ENCODE assay signal across 8 cellular contexts in the genomic region with DNA sequence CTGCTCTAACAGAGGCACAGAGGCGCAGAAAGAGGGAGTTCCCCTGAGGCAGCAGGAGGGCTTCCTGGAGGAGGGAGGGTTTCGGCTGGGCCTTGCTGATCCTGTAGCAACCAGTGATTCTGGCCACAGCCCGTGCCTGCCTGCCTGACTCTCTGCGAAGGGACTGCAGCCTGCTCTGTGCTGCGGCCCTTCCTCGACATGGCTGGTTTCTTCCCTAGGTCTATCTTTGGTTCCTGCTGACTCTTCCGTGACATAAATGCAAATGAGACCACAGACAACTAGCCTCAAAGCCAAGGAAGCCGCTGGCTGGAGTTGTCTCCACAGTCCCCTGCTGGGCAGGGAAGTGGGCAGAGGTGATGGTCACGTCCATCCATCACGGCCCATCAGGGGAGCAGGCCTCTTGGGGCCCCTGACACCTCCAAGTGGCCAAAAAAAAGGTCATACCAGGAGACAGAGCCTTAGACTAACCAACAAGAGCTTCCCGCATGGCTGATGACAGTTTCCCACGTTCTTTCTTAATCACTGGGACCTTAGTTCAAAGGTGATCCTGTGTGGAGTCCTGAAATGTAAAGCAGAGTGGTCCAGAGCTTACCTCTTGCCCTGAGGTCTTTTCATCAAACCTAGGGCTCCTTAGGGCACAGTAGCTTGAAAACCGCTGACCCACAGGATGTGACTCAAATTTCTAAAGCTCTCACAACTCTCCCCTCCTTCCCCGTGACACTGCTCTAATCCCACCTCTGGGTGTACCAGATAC. TPM values are rescaled to one million over a fixed set of nuclear protein-coding genes. Genes with fewer than 3 reads are reported as not detected.
DNase-seq lines count a peak whose midpoint lies in the region; ATAC-seq and TF ChIP-seq lines count a peak whose summit lies in the region.

No MANE protein-coding gene starts in this region.

- no peaks in the 10 kb centered on the region for H3K36me3 Mint-ChIP-seq in activated naive CD4-positive, alpha-beta T cell treated with anti-CD3 and anti-CD28 coated beads, Interleukin-2, amount 10 ng/mL, durations not matched to agents 7 days and 5 days
- peaks cover 3% of the 10 kb centered on the region for H3K36me3 Mint-ChIP-seq in Calu3 (ENCODE audit: insufficient read depth, unreplicated experiment)

- no TSS peak for BruUV-seq in Calu3 (replicated peaks; lab: Mats Ljungman, UMichigan)

- H3K27me3 Mint-ChIP-seq in activated naive CD4-positive, alpha-beta T cell treated with anti-CD3 and anti-CD28 coated beads, Interleukin-2, amount 10 ng/mL, durations not matched to agents 7 days and 5 days, result no peaks in the 10 kb centered on the region
- no peaks in the 10 kb centered on the region for H3K27me3 Mint-ChIP-seq in Calu3 (ENCODE audit: unreplicated experiment)

- H3K9me3 Mint-ChIP-seq in activated naive CD4-positive, alpha-beta T cell treated with anti-CD3 and anti-CD28 coated beads, Interleukin-2, amount 10 ng/mL, durations not matched to agents 7 days and 5 days, result no peaks in the 10 kb centered on the region
- H3K9me3 Mint-ChIP-seq in Calu3 (ENCODE audit: low read depth, unreplicated experiment), result no peaks in the 10 kb centered on the region

- H3K4me3 ChIP-seq in epithelial cell of esophagus (ENCODE audit: low read length) (no peak overlapping the region), sigmoid colon (no peak overlapping the region)

- peaks cover 0 to 65% (median 45%) of the 10 kb centered on the region in 4 donors for H3K4me1 ChIP-seq in sigmoid colon

- H3K27ac ChIP-seq in RWPE1 (peak overlapping the region; percentile 22; the same call in 1 of the 2 replicates), sigmoid colon (peak overlapping the region; percentile 65 to 69 (median 68))

- no peaks in the 10 kb centered on the region for H3K36me3 ChIP-seq in sigmoid colon

- no peaks in the 10 kb centered on the region for H3K27me3 ChIP-seq in sigmoid colon

- peak; percentile 87 for ATAC-seq in HG02973 (IDR thresholded peaks at IDR 0.05; ENCODE audit: unreplicated experiment)

- 68 to 79% methylated on average over 14 of the region's 14 CpGs for WGBS in sigmoid colon, 2 donors

- TF ChIP-seq CTCF in RWPE1 (conservative IDR thresholded peaks at IDR 0.05; ENCODE audit: low read depth), result no peak
- no peak for TF ChIP-seq CTCF in epithelial cell of esophagus (IDR thresholded peaks at IDR 0.05; ENCODE audit: insufficient read depth, low read depth, low read length, missing control alignments)
- TF ChIP-seq CTCF in sigmoid colon (IDR thresholded peaks at IDR 0.05), result no peak
- TF ChIP-seq CTCF in Calu3 (IDR thresholded peaks at IDR 0.05; ENCODE audit: unreplicated experiment), result no peak

- intact Hi-C loops in sigmoid colon (cut with DNase I) (no loop called here), Calu3 (cut with micrococcal nuclease; ENCODE audit: unreplicated experiment) (no loop called here)

- H3K27ac Mint-ChIP-seq in activated naive CD4-positive, alpha-beta T cell treated with anti-CD3 and anti-CD28 coated beads, Interleukin-2, amount 10 ng/mL, durations not matched to agents 7 days and 5 days, result no peak overlapping the region
- no peak overlapping the region for H3K27ac Mint-ChIP-seq in Calu3 (ENCODE audit: unreplicated experiment)

- H3K4me3 Mint-ChIP-seq in activated naive CD4-positive, alpha-beta T cell treated with anti-CD3 and anti-CD28 coated beads, Interleukin-2, amount 10 ng/mL, durations not matched to agents 7 days and 5 days, result no peak overlapping the region
- H3K4me3 Mint-ChIP-seq in Calu3 (ENCODE audit: low read depth, unreplicated experiment), result no peak overlapping the region

- POLR2A ChIA-PET in RWPE1 (lab: Yijun Ruan, JAX; ENCODE audit: low non-redundant PET), result no interaction called here

- no peak for TF ChIP-seq EP300 in sigmoid colon (IDR thresholded peaks at IDR 0.05)

- H3K4me1 Mint-ChIP-seq in activated naive CD4-positive, alpha-beta T cell treated with anti-CD3 and anti-CD28 coated beads, Interleukin-2, amount 10 ng/mL, durations not matched to agents 7 days and 5 days, result no peaks in the 10 kb centered on the region
- H3K4me1 Mint-ChIP-seq in Calu3 (ENCODE audit: low read depth, unreplicated experiment), result peaks cover 56% of the 10 kb centered on the region

- H3K9me3 ChIP-seq in sigmoid colon, result no peaks in the 10 kb centered on the region

- peak; percentile 18 for DNase-seq in activated naive CD4-positive, alpha-beta T cell treated with anti-CD3 and anti-CD28 coated beads, Interleukin-2, amount 10 ng/mL, durations not matched to agents 7 days and 5 days
- no peak for DNase-seq in activated naive CD4-positive, alpha-beta T cell (lab: John Stamatoyannopoulos, UW)
- DNase-seq in RWPE1 (ENCODE audit: low spot score) (no peak), epithelial cell of esophagus (ENCODE audit: low read depth) (peak; percentile 59), sigmoid colon (peak; percentile 68), 8988T (no peak), Calu3 (no peak)

- TF ChIP-seq POLR2A in sigmoid colon (IDR thresholded peaks at IDR 0.05), result no peak

- CTCF ChIA-PET in activated naive CD4-positive, alpha-beta T cell treated with anti-CD3 and anti-CD28 coated beads, Interleukin-2, amount 10 ng/mL, durations not matched to agents 7 days and 5 days (lab: Charles Lee), result interaction anchor here (0.8 kb wide), 1 partner anchor 19 kb away, joined by 3 read pairs; no protein-coding TSS in a partner anchor
- CTCF ChIA-PET in RWPE1 (lab: Yijun Ruan, JAX), result no interaction called here
- CTCF ChIA-PET in Calu3 (lab: Charles Lee), result interaction anchor here (0.9 to 1.4 kb wide), 3 partner anchors 8 to 22 kb away, joined by 3 to 5 read pairs (median 4); no protein-coding TSS in a partner anchor

RNA-seq across cellular contexts. Expression of a gene that starts 55.3 kb away (rescaled TPM):
- total RNA-seq in sigmoid colon, result 10 to 100 TPM; 32.3 to 54.6 (median 41.8) TPM
- polyA plus RNA-seq in sigmoid colon, result 10 to 100 TPM; 25.2 to 36.3 (median 25.3) TPM
- 26.4 and 28.5 TPM in 2 replicates for total RNA-seq in Calu3 (2022)

Comparison
In these comparisons a context has a peak if more than half of its experiments do, and no peak if none do; other contexts are left out.
1. DNase-seq: peak in activated naive CD4-positive, alpha-beta T cell treated with anti-CD3 and anti-CD28 coated beads, Interleukin-2, amount 10 ng/mL, durations not matched to agents 7 days and 5 days (single experiment), epithelial cell of esophagus (single experiment) and sigmoid colon (single experiment); none in activated naive CD4-positive, alpha-beta T cell (0 of 4), RWPE1 (single experiment), 8988T (single experiment) and Calu3 (single experiment).